In the genomic region with DNA sequence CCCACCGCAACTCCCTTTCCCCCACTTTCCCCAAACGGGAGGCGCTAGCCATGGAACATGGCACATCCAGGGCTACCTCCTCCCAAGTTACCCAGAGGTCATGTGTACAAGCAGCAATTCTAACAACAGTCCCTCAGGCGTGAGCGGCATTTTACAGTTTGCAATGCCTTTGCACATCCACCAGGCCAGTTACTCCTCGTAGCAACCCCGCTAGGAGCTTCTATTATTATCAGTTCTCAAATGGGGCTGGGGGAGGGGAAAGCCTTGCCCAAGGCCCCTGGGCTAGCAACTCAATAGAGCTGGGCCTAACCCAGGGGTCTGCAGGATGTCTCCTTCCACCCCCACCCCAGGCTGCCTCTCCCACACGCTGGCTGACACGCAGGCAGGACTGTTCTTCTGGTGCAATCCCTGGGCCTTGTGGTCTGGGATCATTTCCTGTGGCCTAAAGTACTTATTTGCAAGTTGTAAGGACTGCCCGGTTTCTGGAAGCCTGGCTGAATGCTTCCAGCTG, we compare ENCODE assay signal across 12 cellular contexts. TPM values are rescaled to one million over a fixed set of nuclear protein-coding genes. Genes with fewer than 3 reads are reported as not detected.
A peak's percentile ranks its signal among the peaks of the same experiment; 100 is the strongest.
DNase-seq lines count a peak whose midpoint lies in the region; TF ChIP-seq lines count a peak whose summit lies in the region.
"Had no signal": no experiment of that assay in that cellular context is flagged by ENCODE, and none has a peak within 500 bp of the region (broad histone marks: within the 10 kb centered on the region; RNA-seq: fewer than 3 reads in every experiment).

No MANE protein-coding gene starts in this region.

- H3K4me1 Mint-ChIP-seq in immature natural killer cell, result peaks cover 0 to 2% of the 10 kb centered on the region in 2 donors

- 39 to 62% (median 50%) methylated on average over 7 to 10 of the region's 10 CpGs for WGBS in stomach, 5 donors

- DNase-seq in HCEC 1CT (peak; percentile 29), dorsolateral prefrontal cortex (no peak), kidney tubule cell (ENCODE audit: low spot score) (peak; percentile 28), stomach (no peak), inferior parietal cortex (ENCODE audit: extremely low spot score) (no peak), immature natural killer cell (no peak), T-helper 9 cell (no peak)
- no peak for DNase-seq in stimulated activated naive CD4-positive, alpha-beta T cell (lab: John Stamatoyannopoulos, UW)
- DNase-seq: DMS79 treated with DMSO at 0.1 percent for 48 hours; NCI-H524; stimulated activated CD4-positive, alpha-beta T cell treated with anti-CD3 and anti-CD28 coated beads, Interleukin-1b, Interleukin-23, amount 100 ng/mL, for 48 hours had no signal

- peaks cover 0 to 17% (median 10%) of the 10 kb centered on the region in 4 donors for H3K4me1 ChIP-seq in stomach

- peak overlapping the region in 1 of 5 donors; percentile 42 for H3K4me3 Mint-ChIP-seq in immature natural killer cell
- H3K4me3 Mint-ChIP-seq: T-helper 2 cell treated with Interferon-gamma antibody and Interleukin-4, amounts not matched to agents 5 μg/mL and 100 μg/mL, for 36 hours had no signal

- no peaks in the 10 kb centered on the region for H3K36me3 Mint-ChIP-seq in immature natural killer cell

- intact Hi-C loops in dorsolateral prefrontal cortex (cut with DNase I), result no loop called here
- intact Hi-C loops in stomach (cut with DNase I; ENCODE audit: low total_unique reads), result no loop called here

- TF ChIP-seq CTCF in dorsolateral prefrontal cortex (IDR thresholded peaks at IDR 0.05 in 54 of 56, conservative IDR thresholded peaks at IDR 0.05 in 2 of 56; ENCODE audit: low read depth in 1 of 56, partially characterized antibody in 56 of 56) (no peak), stomach (IDR thresholded peaks at IDR 0.05) (no peak)

- H3K27me3 ChIP-seq in dorsolateral prefrontal cortex, result peaks cover 0 to 86% (median 29%) of the 10 kb centered on the region in 45 donors
- peaks cover 0 to 38% (median 0%) of the 10 kb centered on the region in 3 donors for H3K27me3 ChIP-seq in stomach

- H3K27me3 Mint-ChIP-seq in immature natural killer cell (ENCODE audit: low read depth in 3 of 3), result peaks cover 0 to 8% (median 3%) of the 10 kb centered on the region in 3 donors

- peak overlapping the region in 41 of 59 donors; percentile 10 to 58 (median 37) for H3K4me3 ChIP-seq in dorsolateral prefrontal cortex
- H3K4me3 ChIP-seq in stomach, result peak overlapping the region in 3 of 4 donors; percentile 20 to 28 (median 25)

- no peak for TF ChIP-seq POLR2A in stomach (IDR thresholded peaks at IDR 0.05)

- no peaks in the 10 kb centered on the region for H3K36me3 ChIP-seq in stomach

- H3K27ac ChIP-seq in dorsolateral prefrontal cortex, result peak overlapping the region in 4 of 59 donors; percentile 9 to 36 (median 14)
- peak overlapping the region; percentile 31 to 71 (median 67) for H3K27ac ChIP-seq in stomach

- H3K9me3 ChIP-seq in stomach, result no peaks in the 10 kb centered on the region

- H3K27ac Mint-ChIP-seq in immature natural killer cell, result no peak overlapping the region
- H3K27ac Mint-ChIP-seq: T-helper 2 cell treated with Interferon-gamma antibody and Interleukin-4, amounts not matched to agents 5 μg/mL and 100 μg/mL, for 36 hours had no signal

- TF ChIP-seq EP300 in stomach (IDR thresholded peaks at IDR 0.05), result no peak

- H3K9me3 Mint-ChIP-seq in immature natural killer cell, result no peaks in the 10 kb centered on the region
- H3K9me3 Mint-ChIP-seq: T-helper 2 cell treated with Interferon-gamma antibody and Interleukin-4, amounts not matched to agents 5 μg/mL and 100 μg/mL, for 36 hours had no signal

RNA-seq across cellular contexts. Expression of gene PJA1, which starts 27.8 kb away (rescaled TPM):
- 10 to 100 TPM; 38.6 to 97.7 (median 68.0) TPM for total RNA-seq in dorsolateral prefrontal cortex
- 10 to 100 TPM in 3 of 5 donors, 1 to 10 TPM in 2; 1.7 to 41.4 (median 24.1) TPM for total RNA-seq in stomach
- 10 to 100 TPM in 2 of 3 donors, 1 to 10 TPM in 1; 8.9 to 13.1 (median 10.8) TPM for polyA plus RNA-seq in stomach
- 10 to 100 TPM; 28.9 to 42.2 (median 36.4) TPM for polyA plus RNA-seq in immature natural killer cell

Comparison
In these comparisons a context has a peak if more than half of its experiments do, and no peak if none do; other contexts are left out.
1. DNase-seq: peak in HCEC 1CT (single experiment) and kidney tubule cell (single experiment); none in dorsolateral prefrontal cortex (0 of 10), stomach (single experiment), inferior parietal cortex (single experiment), immature natural killer cell (0 of 3), T-helper 9 cell (single experiment) and stimulated activated naive CD4-positive, alpha-beta T cell (0 of 6).